Comparison of ENCODE assay signal across 11 cellular contexts in genomic region chr4:157043131-157043530, GRCh38. TPM values are rescaled to one million over a fixed set of nuclear protein-coding genes. Genes with fewer than 3 reads are reported as not detected.
A peak's percentile ranks its signal among the peaks of the same experiment; 100 is the strongest.
DNase-seq lines count a peak whose midpoint lies in the region; ATAC-seq and TF ChIP-seq lines count a peak whose summit lies in the region.
"Had no signal": no experiment of that assay in that cellular context is flagged by ENCODE, and none has a peak within 500 bp of the region (broad histone marks: within the 10 kb centered on the region; RNA-seq: fewer than 3 reads in every experiment).

No MANE protein-coding gene starts in this region.

- H3K27ac ChIP-seq in A673 (ENCODE audit: low read depth, low read length, poor library complexity, severe bottlenecking) (no peak overlapping the region), testis (no peak overlapping the region)
- H3K27ac ChIP-seq: SK-N-MC, suprapubic skin had no signal

- no peaks in the 10 kb centered on the region for H3K36me3 ChIP-seq in A673 (ENCODE audit: insufficient read depth, low read length, poor library complexity, severe bottlenecking)
- H3K36me3 ChIP-seq in testis (ENCODE audit: low read depth, missing control alignments), result no peaks in the 10 kb centered on the region
- H3K36me3 ChIP-seq: suprapubic skin had no signal

- no TSS peak for BruUV-seq in A673 (replicated peaks; lab: Mats Ljungman, UMichigan)

- no peak overlapping the region for H3K4me3 Mint-ChIP-seq in effector memory CD8-positive, alpha-beta T cell
- H3K4me3 Mint-ChIP-seq: activated naive CD4-positive, alpha-beta T cell treated with anti-CD3 and anti-CD28 coated beads, Interleukin-2, amount 50 U/mL, for 24 hours had no signal

- peak; percentile 66 for DNase-seq in A673 (ENCODE audit: low spot score)
- DNase-seq in HK-2 (ENCODE audit: unreplicated experiment), result peak; percentile 31
- DNase-seq in fibroblast of villous mesenchyme (ENCODE audit: low read depth), result peak; percentile 38
- DNase-seq in effector memory CD8-positive, alpha-beta T cell, result no peak
- DNase-seq in inferior parietal cortex (ENCODE audit: extremely low spot score), result no peak
- DNase-seq in testis, result no peak

- H3K9me3 Mint-ChIP-seq in effector memory CD8-positive, alpha-beta T cell, result peaks cover 9 to 14% of the 10 kb centered on the region in 2 donors
- H3K9me3 Mint-ChIP-seq: activated naive CD4-positive, alpha-beta T cell treated with anti-CD3 and anti-CD28 coated beads, Interleukin-2, amount 50 U/mL, for 24 hours had no signal

- H3K27ac Mint-ChIP-seq in effector memory CD8-positive, alpha-beta T cell, result no peak overlapping the region
- H3K27ac Mint-ChIP-seq: activated naive CD4-positive, alpha-beta T cell treated with anti-CD3 and anti-CD28 coated beads, Interleukin-2, amount 50 U/mL, for 24 hours had no signal

- no peaks in the 10 kb centered on the region for H3K4me1 Mint-ChIP-seq in effector memory CD8-positive, alpha-beta T cell (ENCODE audit: low read depth in 2 of 2)
- H3K4me1 Mint-ChIP-seq: activated naive CD4-positive, alpha-beta T cell treated with anti-CD3 and anti-CD28 coated beads, Interleukin-2, amount 50 U/mL, for 24 hours had no signal

- H3K27me3 Mint-ChIP-seq in effector memory CD8-positive, alpha-beta T cell, result no peaks in the 10 kb centered on the region
- H3K27me3 Mint-ChIP-seq: activated naive CD4-positive, alpha-beta T cell treated with anti-CD3 and anti-CD28 coated beads, Interleukin-2, amount 50 U/mL, for 24 hours had no signal

- intact Hi-C loops in A673 (cut with micrococcal nuclease; ENCODE audit: unreplicated experiment), result loop anchor here (10.0 kb wide), 3 partner anchors 268 to 448 kb away; no protein-coding TSS in a partner anchor
- intact Hi-C loops in testis (cut with DNase I; ENCODE audit: low total_unique reads), result no loop called here

- CTCF ChIA-PET in A673 (lab: Charles Lee), result interaction anchor here (0.6 to 0.7 kb wide), 2 partner anchors 73 to 567 kb away, joined by 3 read pairs; no protein-coding TSS in a partner anchor

- ATAC-seq in SK-N-SH treated with all-trans-retinoic acid at 6 μM for 48 hours, result peak; percentile 83
- ATAC-seq in HG03342 (IDR thresholded peaks at IDR 0.05; ENCODE audit: unreplicated experiment), result no peak
- no peak for ATAC-seq in effector memory CD8-positive, alpha-beta T cell (replicated peaks)

- POLR2A ChIA-PET in A673 (lab: Charles Lee; ENCODE audit: low non-redundant PET), result no interaction called here

- H3K9me3 ChIP-seq in A673 (ENCODE audit: low read depth, low read length, poor library complexity, severe bottlenecking) (no peaks in the 10 kb centered on the region), testis (no peaks in the 10 kb centered on the region)
- H3K9me3 ChIP-seq: suprapubic skin had no signal

- no peak for TF ChIP-seq POLR2A in testis (IDR thresholded peaks at IDR 0.05)

- 68 to 79% methylated on average over 2 of the region's 2 CpGs for WGBS in testis, 2 donors

- no peaks in the 10 kb centered on the region for H3K36me3 Mint-ChIP-seq in effector memory CD8-positive, alpha-beta T cell (ENCODE audit: insufficient read depth)
- H3K36me3 Mint-ChIP-seq: activated naive CD4-positive, alpha-beta T cell treated with anti-CD3 and anti-CD28 coated beads, Interleukin-2, amount 50 U/mL, for 24 hours had no signal

- H3K27me3 ChIP-seq in A673 (replicated peaks; ENCODE audit: insufficient read depth, low read depth, low read length, poor library complexity) (no peaks in the 10 kb centered on the region), testis (no peaks in the 10 kb centered on the region)
- H3K27me3 ChIP-seq: suprapubic skin had no signal

- H3K4me1 ChIP-seq in A673 (ENCODE audit: insufficient read depth, low read length, poor library complexity, severe bottlenecking) (peaks cover 19% of the 10 kb centered on the region), testis (no peaks in the 10 kb centered on the region)
- H3K4me1 ChIP-seq: suprapubic skin had no signal

- H3K4me3 ChIP-seq in A673 (ENCODE audit: low read depth, low read length, poor library complexity, severe bottlenecking) (no peak overlapping the region), fibroblast of villous mesenchyme (ENCODE audit: low read depth, low read length) (no peak overlapping the region), testis (no peak overlapping the region)
- H3K4me3 ChIP-seq: SK-N-MC, suprapubic skin had no signal

- TF ChIP-seq CTCF in A673 (conservative IDR thresholded peaks at IDR 0.05; ENCODE audit: low read depth, low read length), result peak; percentile 50
- TF ChIP-seq CTCF in fibroblast of villous mesenchyme (IDR thresholded peaks at IDR 0.05; ENCODE audit: insufficient read depth, low read depth, low read length), result peak; percentile 30
- TF ChIP-seq CTCF in testis (IDR thresholded peaks at IDR 0.05), result no peak

TF ChIP-seq in SK-N-SH treated with all-trans-retinoic acid at 6 μM for 48 hours, 23 proteins besides CTCF, POLR2A, EP300 and RAD21 (continues in another document):
- TF ChIP-seq GLIS3 (CRISPR knock-in tag; IDR thresholded peaks at IDR 0.05) (no peak), ZNF70 (CRISPR knock-in tag; IDR thresholded peaks at IDR 0.05) (no peak), PATZ1 (CRISPR knock-in tag; IDR thresholded peaks at IDR 0.05; ENCODE audit: borderline replicate concordance) (no peak), CSRNP3 (CRISPR knock-in tag; IDR thresholded peaks at IDR 0.05) (no peak), RARB (CRISPR knock-in tag; IDR thresholded peaks at IDR 0.05) (no peak), TSHZ2 (CRISPR knock-in tag; IDR thresholded peaks at IDR 0.05) (no peak), TOX (CRISPR knock-in tag; IDR thresholded peaks at IDR 0.05; ENCODE audit: borderline replicate concordance) (no peak), OSR1 (CRISPR knock-in tag; IDR thresholded peaks at IDR 0.05) (no peak), CREB5 (CRISPR knock-in tag; IDR thresholded peaks at IDR 0.05; ENCODE audit: low read depth) (no peak), PPARA (CRISPR knock-in tag; IDR thresholded peaks at IDR 0.05; ENCODE audit: borderline replicate concordance) (no peak)

RNA-seq across cellular contexts. Expression of gene GLRB, which starts 32.8 kb away (rescaled TPM):
- 5.1 and 5.8 TPM in 2 replicates for total RNA-seq in A673 (2021)
- 6.8 and 16.4 TPM in 2 replicates for total RNA-seq in fibroblast of villous mesenchyme
- total RNA-seq in testis, result 1 to 10 TPM; 2.4 to 4.4 TPM
- polyA plus RNA-seq in testis (ENCODE audit: insufficient read depth, low read depth, low replicate concordance), result 2.6 TPM

Comparison
In these comparisons a context has a peak if more than half of its experiments do, and no peak if none do; other contexts are left out.
1. DNase-seq: peak in A673 (single experiment), HK-2 (single experiment) and fibroblast of villous mesenchyme (single experiment); none in effector memory CD8-positive, alpha-beta T cell (0 of 3), inferior parietal cortex (single experiment) and testis (single experiment).
2. CTCF ChIP-seq: peak in A673 (single experiment) and fibroblast of villous mesenchyme (single experiment); none in testis (0 of 3).